8 cellular contexts compared by ENCODE assay signal in the genomic region with DNA sequence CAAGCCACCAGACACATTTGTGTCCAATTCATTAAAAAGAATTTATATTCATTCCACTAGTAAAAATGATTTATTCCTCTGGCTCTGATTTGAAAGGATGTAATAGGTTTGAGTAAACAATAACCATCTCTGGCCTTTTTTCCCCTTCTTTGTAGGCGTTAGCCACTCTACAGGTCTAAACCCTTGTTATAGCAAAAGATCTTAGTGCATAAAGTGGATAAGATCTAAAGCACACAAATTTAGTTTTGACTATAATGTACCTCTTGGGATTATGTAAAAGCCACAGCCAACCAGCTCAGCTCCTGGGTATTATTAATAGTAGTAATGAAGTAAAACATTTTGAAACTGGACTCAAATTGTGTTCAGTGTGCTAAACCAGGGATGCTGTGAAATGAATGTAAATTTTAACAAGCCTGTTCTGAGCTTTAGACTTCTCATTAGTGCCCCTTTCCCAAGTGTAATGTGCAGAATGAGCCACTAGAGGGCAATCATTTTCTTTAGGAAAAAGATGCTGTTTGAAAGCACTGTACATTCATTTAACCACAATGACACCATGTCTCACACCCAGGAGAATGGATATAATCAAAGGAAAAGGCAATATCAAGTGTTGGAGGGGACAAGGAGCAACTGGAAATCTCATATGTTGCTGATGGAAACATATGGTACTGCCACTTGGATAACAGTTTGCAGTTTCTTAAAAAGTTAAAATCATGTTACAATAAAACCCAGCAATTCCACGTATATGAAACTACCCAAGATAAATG.
A peak's percentile ranks its signal among the peaks of the same experiment; 100 is the strongest.
DNase-seq lines count a peak whose midpoint lies in the region; ATAC-seq and TF ChIP-seq lines count a peak whose summit lies in the region.

No MANE protein-coding gene starts in this region.

- WGBS in liver, result 44% methylated on average over 2 of the region's 2 CpGs

- no peaks in the 10 kb centered on the region for H3K9me3 ChIP-seq in liver (ENCODE audit: control insufficient read depth in 4 of 4, low read length in 3 of 4)

- DNase-seq in stimulated activated CD4-positive, alpha-beta T cell treated with anti-CD3 and anti-CD28 coated beads, Interleukin-12 subunit alpha, Interleukin-12 subunit beta, amount 100 ng/mL, for 24 hours (ENCODE audit: low read depth in 2 of 2), result peak; percentile 3 to 10
- DNase-seq in stimulated activated CD4-positive, alpha-beta T cell treated with anti-CD3 and anti-CD28 coated beads, Interleukin-4, amount 100 ng/mL, for 1 hour, result no peak
- DNase-seq in NCI-H1694 (lab: John Stamatoyannopoulos, UW) (peak; percentile 80), T-helper 2 cell (peak in 3 of 5 experiments; percentile 5 to 66 (median 43)), dedifferentiated amniotic fluid mesenchymal stem cell (ENCODE audit: extremely low spot score) (peak; percentile 89)
- DNase-seq in stimulated activated CD8-positive, alpha-beta memory T cell treated with anti-CD3 and anti-CD28 coated beads, Interleukin-4, amount 100 ng/mL, for 48 hours, result peak; percentile 47

- TF ChIP-seq RAD21 in liver (IDR thresholded peaks at IDR 0.05), result peak; percentile 95 to 97

- no peak overlapping the region for H3K9ac ChIP-seq in liver (ENCODE audit: low read depth in 1 of 2, low read length in 2 of 2)

- H3K27me3 ChIP-seq in liver (ENCODE audit: control insufficient read depth in 4 of 4, insufficient read depth in 4 of 4, low read length in 3 of 4), result no peaks in the 10 kb centered on the region

- TF ChIP-seq CTCF in liver (IDR thresholded peaks at IDR 0.05; ENCODE audit: low read depth, low read length, missing input control), result peak; percentile 93

- H3K27ac ChIP-seq in liver (ENCODE audit: low read depth in 1 of 2, low read length in 2 of 2), result no peak overlapping the region

- H3K4me3 ChIP-seq in liver (ENCODE audit: low read depth in 1 of 3, low read length in 3 of 3), result no peak overlapping the region

- no peaks in the 10 kb centered on the region for H3K36me3 ChIP-seq in liver (ENCODE audit: control insufficient read depth in 4 of 4, insufficient read depth in 3 of 4, low read depth in 1 of 4, low read length in 3 of 4)

- ATAC-seq in HG02623 (IDR thresholded peaks at IDR 0.05; ENCODE audit: unreplicated experiment), result peak; percentile 66

- H3K4me1 ChIP-seq in liver (ENCODE audit: control insufficient read depth in 4 of 4, insufficient read depth in 4 of 4, low read length in 3 of 4), result peaks cover 0 to 5% (median 0%) of the 10 kb centered on the region in 4 donors

TF ChIP-seq in liver, 16 proteins besides CTCF, POLR2A, EP300 and RAD21:
- peak in 1 of 2 donors; percentile 30 for TF ChIP-seq HNF4A (conservative IDR thresholded peaks at IDR 0.05)
- no peak for TF ChIP-seq JUND (IDR thresholded peaks at IDR 0.05)
- TF ChIP-seq ATF3 (IDR thresholded peaks at IDR 0.05), result peak; percentile 8
